In genomic region chr14:77110286-77110685, GRCh38 we compare ENCODE assay signal across 17 cellular contexts. TPM values are rescaled to one million over a fixed set of nuclear protein-coding genes. Genes with fewer than 3 reads are reported as not detected.
DNase-seq lines count a peak whose midpoint lies in the region; TF ChIP-seq lines count a peak whose summit lies in the region.
"Had no signal": no experiment of that assay in that cellular context is flagged by ENCODE, and none has a peak within 500 bp of the region (broad histone marks: within the 10 kb centered on the region; RNA-seq: fewer than 3 reads in every experiment).

No MANE protein-coding gene starts in this region.

- H3K4me3 ChIP-seq in prostate gland (no peak overlapping the region), transverse colon (no peak overlapping the region)
- H3K4me3 ChIP-seq: colonic mucosa had no signal

- in situ Hi-C loops in transverse colon (cut with MboI; ENCODE audit: low pct_ligation_motif_present in 1 of 4, low pct_unique_long_range_greater_than_20kb in 1 of 4, low sequenced_read_pairs in 3 of 4) = no loop called here

- H3K4me1 Mint-ChIP-seq in brain (peaks cover 67% of the 10 kb centered on the region), glutamatergic neuron (ENCODE audit: low read depth, unreplicated experiment) (peaks cover 29% of the 10 kb centered on the region)

- TF ChIP-seq POLR2A in prostate gland (IDR thresholded peaks at IDR 0.05) (no peak), transverse colon (IDR thresholded peaks at IDR 0.05) (no peak)

- WGBS in prostate gland = 83% methylated on average over 1 of the region's 1 CpG
- 88 to 100% methylated on average over 1 of the region's 1 CpG for WGBS in transverse colon (ENCODE audit: low coverage in 1 of 2), 2 donors

- no peak for TF ChIP-seq EP300 in transverse colon (IDR thresholded peaks at IDR 0.05; ENCODE audit: low read depth)

- H3K27ac Mint-ChIP-seq in brain (peak overlapping the region in 3 of 5 experiments; percentile 92 to 98 (median 95)), glutamatergic neuron (ENCODE audit: unreplicated experiment) (peak overlapping the region; percentile 80)
- H3K27ac Mint-ChIP-seq: activated B cell treated with CpG ODN at 0.5 μM for 24 hours; T-helper 1 cell treated with Interleukin-12 subunit alpha and Interleukin-12 subunit beta and Interleukin-4 antibody, amounts not matched to agents 30 μg/mL and 1 μg/mL, for 36 hours had no signal

- H3K27me3 Mint-ChIP-seq in brain (peaks cover 3% of the 10 kb centered on the region), glutamatergic neuron (ENCODE audit: unreplicated experiment) (peaks cover 4% of the 10 kb centered on the region)
- H3K27me3 Mint-ChIP-seq: activated B cell treated with CpG ODN at 0.5 μM for 24 hours had no signal

- no peaks in the 10 kb centered on the region for H3K9me3 Mint-ChIP-seq in brain
- no peaks in the 10 kb centered on the region for H3K9me3 Mint-ChIP-seq in glutamatergic neuron (ENCODE audit: unreplicated experiment)
- H3K9me3 Mint-ChIP-seq: activated B cell treated with CpG ODN at 0.5 μM for 24 hours; T-helper 1 cell treated with Interleukin-12 subunit alpha and Interleukin-12 subunit beta and Interleukin-4 antibody, amounts not matched to agents 30 μg/mL and 1 μg/mL, for 36 hours had no signal

- TF ChIP-seq CTCF in brain (conservative IDR thresholded peaks at IDR 0.05) (no peak), glutamatergic neuron (IDR thresholded peaks at IDR 0.05; ENCODE audit: partially characterized antibody, unreplicated experiment) (no peak), prostate gland (IDR thresholded peaks at IDR 0.05) (no peak), transverse colon (IDR thresholded peaks at IDR 0.05) (no peak)

- H3K36me3 ChIP-seq in prostate gland (peaks cover 9 to 14% of the 10 kb centered on the region in 2 donors), transverse colon (peaks cover 0 to 63% (median 29%) of the 10 kb centered on the region in 4 donors)

- no peak for DNase-seq in glutamatergic neuron
- no peak for DNase-seq in prostate gland (ENCODE audit: low spot score)
- no peak for DNase-seq in transverse colon
- no peak for DNase-seq in SIG-M5 treated with dmso at 0.1 percent for 504 hours (lab: John Stamatoyannopoulos, UW; ENCODE audit: unreplicated experiment)
- no peak for DNase-seq in NCI-H1417 treated with DMSO at 0.1 percent for 48 hours (lab: John Stamatoyannopoulos, UW)
- no peak for DNase-seq in activated naive CD4-positive, alpha-beta T cell treated with anti-CD3 and anti-CD28 coated beads, Interleukin-2, amount 50 U/mL, for 16 hours
- DNase-seq: activated B cell treated with CpG ODN at 0.5 μM for 24 hours; activated effector memory CD4-positive, alpha-beta T cell treated with Interleukin-2 at 50 U/mL for 16 hours; colonic mucosa; NCI-H146; NCI-H345 had no signal

- H3K9me3 ChIP-seq in prostate gland (no peaks in the 10 kb centered on the region), transverse colon (no peaks in the 10 kb centered on the region)
- H3K9me3 ChIP-seq: colonic mucosa had no signal

- peaks cover 64% of the 10 kb centered on the region for H3K36me3 Mint-ChIP-seq in brain
- no peaks in the 10 kb centered on the region for H3K36me3 Mint-ChIP-seq in glutamatergic neuron (ENCODE audit: unreplicated experiment)

- peak overlapping the region in 1 of 5 experiments; percentile 73 for H3K4me3 Mint-ChIP-seq in brain
- no peak overlapping the region for H3K4me3 Mint-ChIP-seq in glutamatergic neuron (ENCODE audit: unreplicated experiment)
- H3K4me3 Mint-ChIP-seq: activated B cell treated with CpG ODN at 0.5 μM for 24 hours; T-helper 1 cell treated with Interleukin-12 subunit alpha and Interleukin-12 subunit beta and Interleukin-4 antibody, amounts not matched to agents 30 μg/mL and 1 μg/mL, for 36 hours had no signal

- H3K27me3 ChIP-seq in prostate gland (replicated peaks; ENCODE audit: insufficient read depth) = no peaks in the 10 kb centered on the region
- H3K27me3 ChIP-seq in transverse colon = no peaks in the 10 kb centered on the region
- H3K27me3 ChIP-seq: colonic mucosa had no signal

- peak overlapping the region; percentile 79 to 85 for H3K27ac ChIP-seq in prostate gland
- H3K27ac ChIP-seq in transverse colon = peak overlapping the region in 3 of 4 donors; percentile 40 to 71 (median 64)

- H3K4me1 ChIP-seq in prostate gland (replicated peaks) (peaks cover 19% of the 10 kb centered on the region), transverse colon (peaks cover 1 to 21% (median 8%) of the 10 kb centered on the region in 4 donors)
- H3K4me1 ChIP-seq: colonic mucosa had no signal

- intact Hi-C loops in prostate gland (cut with DNase I) = no loop called here
- intact Hi-C loops in transverse colon (cut with DNase I; ENCODE audit: low total_unique reads) = no loop called here

RNA-seq across cellular contexts. Expression of gene CIPC, which starts 12.2 kb away (rescaled TPM):
- polyA plus RNA-seq in brain (ENCODE audit: insufficient read depth, low read depth, low replicate concordance) = 18.4 TPM
- 22.3 TPM for total RNA-seq in glutamatergic neuron (ENCODE audit: unreplicated experiment)
- 10 to 100 TPM; 45.1 to 63.3 TPM for total RNA-seq in prostate gland
- 10 to 100 TPM; 30.8 to 97.1 (median 67.8) TPM for total RNA-seq in transverse colon

RNA-seq across cellular contexts. Expression of gene ZDHHC22, which starts 31.3 kb away (rescaled TPM):
- polyA plus RNA-seq in brain (ENCODE audit: insufficient read depth, low read depth, low replicate concordance) = 30.2 TPM
- total RNA-seq in glutamatergic neuron (ENCODE audit: unreplicated experiment) (77.3 TPM), prostate gland (under 1 TPM in 1 of 2 donors, not detected in 1; 0.11 TPM), transverse colon (under 1 TPM in 1 of 4 donors, not detected in 3; 0.14 TPM)
- total RNA-seq: activated B cell treated with CpG ODN at 0.5 μM for 24 hours, H4, renal cortical epithelial cell, Right ventricle myocardium inferior had no signal
- polyA plus RNA-seq: BJ had no signal

Comparison
In these comparisons a context has a peak if more than half of its experiments do, and no peak if none do; other contexts are left out.
1. RNA of gene ZDHHC22, which starts 31.3 kb away (total RNA-seq): 77.3 TPM in glutamatergic neuron (single experiment); 0.14 TPM in transverse colon and 0.11 TPM in prostate gland; every median in the first group is over 10 times any median in the second.